8 cellular contexts compared by ENCODE assay signal in the genomic region with DNA sequence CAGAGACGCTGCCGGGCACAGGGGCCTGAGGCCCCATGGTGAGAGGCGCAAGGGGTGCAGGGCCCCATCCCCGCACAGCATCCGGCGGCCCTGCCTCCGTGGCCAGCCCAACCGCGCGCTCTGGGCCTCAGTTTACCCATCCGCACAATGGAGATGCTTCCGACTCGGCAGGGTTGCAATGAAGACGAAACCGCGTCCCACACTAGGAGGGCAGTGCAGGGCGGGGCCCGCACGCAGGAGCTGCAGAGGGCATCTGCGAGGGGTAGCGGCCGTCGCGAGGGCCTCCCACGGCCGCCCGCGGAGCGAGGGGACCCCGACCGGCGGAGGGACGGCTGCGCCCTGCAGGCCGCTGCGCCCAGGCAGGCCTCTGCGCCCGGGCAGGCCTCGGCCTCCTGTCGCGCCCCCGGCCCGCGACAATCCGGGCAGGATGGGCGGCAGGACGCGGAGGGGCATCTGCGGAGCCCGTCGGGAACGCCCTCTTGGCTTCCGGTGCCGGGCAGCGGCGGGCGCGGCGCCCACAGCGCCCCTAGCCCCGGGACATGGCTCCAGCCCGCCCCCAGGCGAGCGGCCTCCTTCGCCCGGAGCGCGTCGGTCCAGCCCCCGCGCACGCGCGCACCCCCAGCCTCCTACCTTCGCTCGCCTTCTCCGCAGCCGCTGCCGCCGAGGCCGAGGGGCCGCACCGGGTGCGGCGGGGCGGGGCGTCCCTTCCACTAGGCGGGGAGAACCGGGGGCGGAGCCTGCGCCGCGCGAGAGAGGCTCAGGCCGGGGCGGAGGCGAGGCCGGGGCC. TPM values are rescaled to one million over a fixed set of nuclear protein-coding genes. Genes with fewer than 3 reads are reported as not detected.
DNase-seq lines count a peak whose midpoint lies in the region; ATAC-seq and TF ChIP-seq lines count a peak whose summit lies in the region.

No MANE protein-coding gene starts in this region.

- peak overlapping the region; percentile 87 for H3K9ac ChIP-seq in adipocyte (ENCODE audit: low read length)

- peak overlapping the region; percentile 79 for H3K4me3 Mint-ChIP-seq in progenitor cell of endocrine pancreas (ENCODE audit: low read depth)

- H3K27ac Mint-ChIP-seq in progenitor cell of endocrine pancreas: peak overlapping the region; percentile 37

- no peaks in the 10 kb centered on the region for H3K36me3 ChIP-seq in adipocyte (ENCODE audit: control insufficient read depth, insufficient read depth, low read length, severe bottlenecking)
- no peaks in the 10 kb centered on the region for H3K36me3 ChIP-seq in upper lobe of left lung

- no peaks in the 10 kb centered on the region for H3K27me3 Mint-ChIP-seq in progenitor cell of endocrine pancreas

- H3K36me3 Mint-ChIP-seq in progenitor cell of endocrine pancreas (ENCODE audit: insufficient read depth): no peaks in the 10 kb centered on the region

- H3K27me3 ChIP-seq in adipocyte (replicated peaks; ENCODE audit: control insufficient read depth, insufficient read depth, low read length): no peaks in the 10 kb centered on the region
- no peaks in the 10 kb centered on the region for H3K27me3 ChIP-seq in upper lobe of left lung

- H3K9me3 Mint-ChIP-seq in progenitor cell of endocrine pancreas (ENCODE audit: low read depth): no peaks in the 10 kb centered on the region

- DNase-seq in NCI-H1436 treated with DMSO at 0.1 percent for 48 hours (lab: John Stamatoyannopoulos, UW): peak; percentile 41
- DNase-seq in SW480 (ENCODE audit: low spot score): peak; percentile 77
- DNase-seq in adipocyte (ENCODE audit: low read depth): peak; percentile 96
- peak; percentile 93 for DNase-seq in left cardiac atrium
- peak; percentile 91 for DNase-seq in progenitor cell of endocrine pancreas (ENCODE audit: low spot score, unreplicated experiment)
- DNase-seq in upper lobe of left lung: peak; percentile 91 to 99

- WGBS in upper lobe of left lung, 2 donors: 0 to 6% methylated on average over 5 to 11 of the region's 98 CpGs

- peak; percentile 88 for ATAC-seq in HG02763 (IDR thresholded peaks at IDR 0.05; ENCODE audit: unreplicated experiment)
- peak; percentile 96 to 97 for ATAC-seq in left cardiac atrium
- ATAC-seq in upper lobe of left lung (ENCODE audit: low FRiP score in 2 of 2): peak; percentile 86 to 97

- H3K4me3 ChIP-seq in adipocyte (ENCODE audit: low read length) (peak overlapping the region; percentile 86), upper lobe of left lung (peak overlapping the region; percentile 72 to 94 (median 90))

- peaks cover 3% of the 10 kb centered on the region for H3K4me1 Mint-ChIP-seq in progenitor cell of endocrine pancreas (ENCODE audit: low read depth)

- peak; percentile 15; the same call in 1 of the 3 replicates for TF ChIP-seq CTCF in GM12872 (IDR thresholded peaks at IDR 0.05; ENCODE audit: insufficient read depth, low read depth, low read length)
- peak; percentile 31 for TF ChIP-seq CTCF in progenitor cell of endocrine pancreas (IDR thresholded peaks at IDR 0.05; ENCODE audit: unreplicated experiment)
- TF ChIP-seq CTCF in upper lobe of left lung (IDR thresholded peaks at IDR 0.05): peak in 4 of 6 experiments; percentile 5 to 50 (median 32)

- TF ChIP-seq EP300 in upper lobe of left lung (IDR thresholded peaks at IDR 0.05): no peak

- peak overlapping the region; percentile 66 to 89 (median 74) for H3K27ac ChIP-seq in upper lobe of left lung

- peak in 2 of 4 donors; percentile 49 to 66 for TF ChIP-seq POLR2A in upper lobe of left lung (IDR thresholded peaks at IDR 0.05)

- H3K9me3 ChIP-seq in adipocyte (ENCODE audit: control insufficient read depth, low read length) (no peaks in the 10 kb centered on the region), upper lobe of left lung (no peaks in the 10 kb centered on the region)

- H3K4me1 ChIP-seq in adipocyte (ENCODE audit: control insufficient read depth, insufficient read depth, low read length) (no peaks in the 10 kb centered on the region), upper lobe of left lung (peaks cover 5 to 29% (median 11%) of the 10 kb centered on the region in 4 donors)

- intact Hi-C loops in left cardiac atrium (cut with DNase I): no loop called here

RNA-seq across cellular contexts. Expression of a gene that starts 15.3 kb away (rescaled TPM):
- total RNA-seq in left cardiac atrium: over 10,000 TPM in 1 of 2 donors, 1,000 to 10,000 TPM in 1; 5,988 to 15,401 TPM
- 3,923 and 3,957 TPM in 2 replicates for total RNA-seq in progenitor cell of endocrine pancreas
- over 10,000 TPM in 1 of 6 donors, 1,000 to 10,000 TPM in 2, under 1 TPM in 3; under 0.01 to 14,413 (median 1,360) TPM for total RNA-seq in upper lobe of left lung

RNA-seq across cellular contexts. Expression of a gene that starts 58.2 kb away (rescaled TPM):
- total RNA-seq in left cardiac atrium: 10 to 100 TPM; 21.8 to 23.7 TPM
- 43.2 and 44.8 TPM in 2 replicates for total RNA-seq in progenitor cell of endocrine pancreas
- total RNA-seq in upper lobe of left lung: 10 to 100 TPM; 61.9 to 96.4 (median 87.1) TPM

Comparison
In these comparisons a context has a peak if more than half of its experiments do, and no peak if none do; other contexts are left out.
1. Peak in every context shown above with its lines: DNase-seq, ATAC-seq, H3K4me3 ChIP-seq and H3K27ac ChIP-seq.
2. DNase-seq: peak in every context shown above with its lines; median percentile 96 in adipocyte; 95 in upper lobe of left lung; 93 in left cardiac atrium; 91 in progenitor cell of endocrine pancreas; 77 in SW480; 41 in NCI-H1436 treated with DMSO at 0.1 percent for 48 hours.